1 cellular context compared by ENCODE assay signal in the genomic region with DNA sequence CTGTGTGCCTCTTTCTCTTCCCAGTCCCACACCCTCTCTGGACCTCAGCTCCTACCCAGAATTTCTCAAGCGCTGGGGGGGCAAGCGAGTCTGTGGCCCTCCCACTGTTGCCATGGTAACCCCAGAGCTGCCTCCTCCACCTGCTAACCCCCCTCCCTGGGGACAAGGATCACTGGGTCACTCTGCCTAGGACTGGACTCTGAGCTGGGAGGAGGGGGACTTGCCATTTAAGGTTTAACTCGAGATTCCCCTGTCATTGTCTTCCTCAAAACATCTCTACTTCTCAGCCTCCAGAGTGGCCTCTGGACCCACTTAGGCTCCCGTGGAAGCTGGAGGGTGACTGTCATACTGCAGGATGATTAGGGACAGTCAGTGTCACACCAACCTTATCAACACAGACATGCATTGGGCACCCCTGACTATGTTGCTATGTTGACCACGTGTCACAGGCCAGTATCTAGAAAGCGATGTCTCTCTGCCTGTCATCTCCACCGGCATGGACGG.
TF ChIP-seq lines count a peak whose summit lies in the region.

No MANE protein-coding gene starts in this region.

TF ChIP-seq in HepG2, 621 proteins besides CTCF, POLR2A, EP300 and RAD21 (continued from another document and continues in another):
- TF ChIP-seq, protein P1, sequence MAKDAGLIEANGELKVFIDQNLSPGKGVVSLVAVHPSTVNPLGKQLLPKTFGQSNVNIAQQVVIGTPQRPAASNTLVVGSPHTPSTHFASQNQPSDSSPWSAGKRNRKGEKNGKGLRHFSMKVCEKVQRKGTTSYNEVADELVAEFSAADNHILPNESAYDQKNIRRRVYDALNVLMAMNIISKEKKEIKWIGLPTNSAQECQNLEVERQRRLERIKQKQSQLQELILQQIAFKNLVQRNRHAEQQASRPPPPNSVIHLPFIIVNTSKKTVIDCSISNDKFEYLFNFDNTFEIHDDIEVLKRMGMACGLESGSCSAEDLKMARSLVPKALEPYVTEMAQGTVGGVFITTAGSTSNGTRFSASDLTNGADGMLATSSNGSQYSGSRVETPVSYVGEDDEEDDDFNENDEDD (CRISPR knock-in tag; IDR thresholded peaks at IDR 0.05; ENCODE audit: borderline replicate concordance): no peak
- TF ChIP-seq, protein P2, sequence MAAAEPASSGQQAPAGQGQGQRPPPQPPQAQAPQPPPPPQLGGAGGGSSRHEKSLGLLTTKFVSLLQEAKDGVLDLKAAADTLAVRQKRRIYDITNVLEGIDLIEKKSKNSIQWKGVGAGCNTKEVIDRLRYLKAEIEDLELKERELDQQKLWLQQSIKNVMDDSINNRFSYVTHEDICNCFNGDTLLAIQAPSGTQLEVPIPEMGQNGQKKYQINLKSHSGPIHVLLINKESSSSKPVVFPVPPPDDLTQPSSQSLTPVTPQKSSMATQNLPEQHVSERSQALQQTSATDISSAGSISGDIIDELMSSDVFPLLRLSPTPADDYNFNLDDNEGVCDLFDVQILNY (CRISPR knock-in tag; conservative IDR thresholded peaks at IDR 0.05): no peak
- TF ChIP-seq, protein P3, sequence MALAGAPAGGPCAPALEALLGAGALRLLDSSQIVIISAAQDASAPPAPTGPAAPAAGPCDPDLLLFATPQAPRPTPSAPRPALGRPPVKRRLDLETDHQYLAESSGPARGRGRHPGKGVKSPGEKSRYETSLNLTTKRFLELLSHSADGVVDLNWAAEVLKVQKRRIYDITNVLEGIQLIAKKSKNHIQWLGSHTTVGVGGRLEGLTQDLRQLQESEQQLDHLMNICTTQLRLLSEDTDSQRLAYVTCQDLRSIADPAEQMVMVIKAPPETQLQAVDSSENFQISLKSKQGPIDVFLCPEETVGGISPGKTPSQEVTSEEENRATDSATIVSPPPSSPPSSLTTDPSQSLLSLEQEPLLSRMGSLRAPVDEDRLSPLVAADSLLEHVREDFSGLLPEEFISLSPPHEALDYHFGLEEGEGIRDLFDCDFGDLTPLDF (CRISPR knock-in tag; IDR thresholded peaks at IDR 0.05): no peak
- TF ChIP-seq, protein P4, sequence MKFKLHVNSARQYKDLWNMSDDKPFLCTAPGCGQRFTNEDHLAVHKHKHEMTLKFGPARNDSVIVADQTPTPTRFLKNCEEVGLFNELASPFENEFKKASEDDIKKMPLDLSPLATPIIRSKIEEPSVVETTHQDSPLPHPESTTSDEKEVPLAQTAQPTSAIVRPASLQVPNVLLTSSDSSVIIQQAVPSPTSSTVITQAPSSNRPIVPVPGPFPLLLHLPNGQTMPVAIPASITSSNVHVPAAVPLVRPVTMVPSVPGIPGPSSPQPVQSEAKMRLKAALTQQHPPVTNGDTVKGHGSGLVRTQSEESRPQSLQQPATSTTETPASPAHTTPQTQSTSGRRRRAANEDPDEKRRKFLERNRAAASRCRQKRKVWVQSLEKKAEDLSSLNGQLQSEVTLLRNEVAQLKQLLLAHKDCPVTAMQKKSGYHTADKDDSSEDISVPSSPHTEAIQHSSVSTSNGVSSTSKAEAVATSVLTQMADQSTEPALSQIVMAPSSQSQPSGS (CRISPR knock-in tag; IDR thresholded peaks at IDR 0.05): peak; percentile 43; the same call in 1 of the 2 replicates
- TF ChIP-seq, protein P5, sequence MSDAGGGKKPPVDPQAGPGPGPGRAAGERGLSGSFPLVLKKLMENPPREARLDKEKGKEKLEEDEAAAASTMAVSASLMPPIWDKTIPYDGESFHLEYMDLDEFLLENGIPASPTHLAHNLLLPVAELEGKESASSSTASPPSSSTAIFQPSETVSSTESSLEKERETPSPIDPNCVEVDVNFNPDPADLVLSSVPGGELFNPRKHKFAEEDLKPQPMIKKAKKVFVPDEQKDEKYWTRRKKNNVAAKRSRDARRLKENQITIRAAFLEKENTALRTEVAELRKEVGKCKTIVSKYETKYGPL (CRISPR knock-in tag; IDR thresholded peaks at IDR 0.05): no peak
- TF ChIP-seq MED13 (CRISPR knock-in tag; IDR thresholded peaks at IDR 0.05) (no peak), ZNF790 (CRISPR knock-in tag; IDR thresholded peaks at IDR 0.05; ENCODE audit: borderline replicate concordance) (no peak), SRSF4 (IDR thresholded peaks at IDR 0.05; ENCODE audit: low read depth, low read length, poor library complexity, severe bottlenecking) (no peak), ZNF3 (CRISPR knock-in tag; IDR thresholded peaks at IDR 0.05) (no peak), SIX1 (CRISPR knock-in tag; IDR thresholded peaks at IDR 0.05; ENCODE audit: borderline replicate concordance) (no peak), ARNT (IDR thresholded peaks at IDR 0.05) (no peak), ZNF550 (CRISPR knock-in tag; IDR thresholded peaks at IDR 0.05; ENCODE audit: borderline replicate concordance) (no peak), CBX1 (IDR thresholded peaks at IDR 0.05; ENCODE audit: low read depth) (no peak), ZNF24 (IDR thresholded peaks at IDR 0.05) (no peak), BORCS8-MEF2B (CRISPR knock-in tag; IDR thresholded peaks at IDR 0.05) (no peak), ZNF143 (CRISPR knock-in tag; IDR thresholded peaks at IDR 0.05) (no peak), SSRP1 (CRISPR knock-in tag; IDR thresholded peaks at IDR 0.05) (no peak), ZNF160 (CRISPR knock-in tag; IDR thresholded peaks at IDR 0.05) (no peak), EEA1 (CRISPR knock-in tag; IDR thresholded peaks at IDR 0.05; ENCODE audit: borderline replicate concordance) (no peak), ONECUT2 (CRISPR knock-in tag; IDR thresholded peaks at IDR 0.05) (no peak), ZC3H13 (CRISPR knock-in tag; IDR thresholded peaks at IDR 0.05) (no peak), HNRNPK (IDR thresholded peaks at IDR 0.05; ENCODE audit: low read depth, low read length, poor library complexity, severe bottlenecking) (no peak), JUNB (CRISPR knock-in tag; IDR thresholded peaks at IDR 0.05; ENCODE audit: borderline replicate concordance) (no peak), ATM (IDR thresholded peaks at IDR 0.05; ENCODE audit: borderline replicate concordance) (no peak), HNRNPUL1 (IDR thresholded peaks at IDR 0.05; ENCODE audit: low read depth, low read length) (no peak), ZNF431 (CRISPR knock-in tag; IDR thresholded peaks at IDR 0.05; ENCODE audit: borderline replicate concordance, low read depth) (no peak), SIN3B (IDR thresholded peaks at IDR 0.05; ENCODE audit: low read length) (no peak), TCF7L2 (IDR thresholded peaks at IDR 0.05; ENCODE audit: low read depth, low read length) (no peak), ZKSCAN8 (CRISPR knock-in tag; IDR thresholded peaks at IDR 0.05; ENCODE audit: borderline replicate concordance) (no peak)
- TF ChIP-seq, protein P6, sequence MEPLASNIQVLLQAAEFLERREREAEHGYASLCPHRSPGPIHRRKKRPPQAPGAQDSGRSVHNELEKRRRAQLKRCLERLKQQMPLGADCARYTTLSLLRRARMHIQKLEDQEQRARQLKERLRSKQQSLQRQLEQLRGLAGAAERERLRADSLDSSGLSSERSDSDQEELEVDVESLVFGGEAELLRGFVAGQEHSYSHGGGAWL (CRISPR knock-in tag; IDR thresholded peaks at IDR 0.05): no peak
- TF ChIP-seq, protein P7, sequence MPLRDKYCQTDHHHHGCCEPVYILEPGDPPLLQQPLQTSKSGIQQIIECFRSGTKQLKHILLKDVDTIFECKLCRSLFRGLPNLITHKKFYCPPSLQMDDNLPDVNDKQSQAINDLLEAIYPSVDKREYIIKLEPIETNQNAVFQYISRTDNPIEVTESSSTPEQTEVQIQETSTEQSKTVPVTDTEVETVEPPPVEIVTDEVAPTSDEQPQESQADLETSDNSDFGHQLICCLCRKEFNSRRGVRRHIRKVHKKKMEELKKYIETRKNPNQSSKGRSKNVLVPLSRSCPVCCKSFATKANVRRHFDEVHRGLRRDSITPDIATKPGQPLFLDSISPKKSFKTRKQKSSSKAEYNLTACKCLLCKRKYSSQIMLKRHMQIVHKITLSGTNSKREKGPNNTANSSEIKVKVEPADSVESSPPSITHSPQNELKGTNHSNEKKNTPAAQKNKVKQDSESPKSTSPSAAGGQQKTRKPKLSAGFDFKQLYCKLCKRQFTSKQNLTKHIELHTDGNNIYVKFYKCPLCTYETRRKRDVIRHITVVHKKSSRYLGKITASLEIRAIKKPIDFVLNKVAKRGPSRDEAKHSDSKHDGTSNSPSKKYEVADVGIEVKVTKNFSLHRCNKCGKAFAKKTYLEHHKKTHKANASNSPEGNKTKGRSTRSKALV (CRISPR knock-in tag; IDR thresholded peaks at IDR 0.05): no peak
- TF ChIP-seq, protein P8, sequence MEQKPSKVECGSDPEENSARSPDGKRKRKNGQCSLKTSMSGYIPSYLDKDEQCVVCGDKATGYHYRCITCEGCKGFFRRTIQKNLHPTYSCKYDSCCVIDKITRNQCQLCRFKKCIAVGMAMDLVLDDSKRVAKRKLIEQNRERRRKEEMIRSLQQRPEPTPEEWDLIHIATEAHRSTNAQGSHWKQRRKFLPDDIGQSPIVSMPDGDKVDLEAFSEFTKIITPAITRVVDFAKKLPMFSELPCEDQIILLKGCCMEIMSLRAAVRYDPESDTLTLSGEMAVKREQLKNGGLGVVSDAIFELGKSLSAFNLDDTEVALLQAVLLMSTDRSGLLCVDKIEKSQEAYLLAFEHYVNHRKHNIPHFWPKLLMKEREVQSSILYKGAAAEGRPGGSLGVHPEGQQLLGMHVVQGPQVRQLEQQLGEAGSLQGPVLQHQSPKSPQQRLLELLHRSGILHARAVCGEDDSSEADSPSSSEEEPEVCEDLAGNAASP (CRISPR knock-in tag; IDR thresholded peaks at IDR 0.05; ENCODE audit: borderline replicate concordance): peak; percentile 60; the same call in 1 of the 2 replicates
- TF ChIP-seq, protein P9, sequence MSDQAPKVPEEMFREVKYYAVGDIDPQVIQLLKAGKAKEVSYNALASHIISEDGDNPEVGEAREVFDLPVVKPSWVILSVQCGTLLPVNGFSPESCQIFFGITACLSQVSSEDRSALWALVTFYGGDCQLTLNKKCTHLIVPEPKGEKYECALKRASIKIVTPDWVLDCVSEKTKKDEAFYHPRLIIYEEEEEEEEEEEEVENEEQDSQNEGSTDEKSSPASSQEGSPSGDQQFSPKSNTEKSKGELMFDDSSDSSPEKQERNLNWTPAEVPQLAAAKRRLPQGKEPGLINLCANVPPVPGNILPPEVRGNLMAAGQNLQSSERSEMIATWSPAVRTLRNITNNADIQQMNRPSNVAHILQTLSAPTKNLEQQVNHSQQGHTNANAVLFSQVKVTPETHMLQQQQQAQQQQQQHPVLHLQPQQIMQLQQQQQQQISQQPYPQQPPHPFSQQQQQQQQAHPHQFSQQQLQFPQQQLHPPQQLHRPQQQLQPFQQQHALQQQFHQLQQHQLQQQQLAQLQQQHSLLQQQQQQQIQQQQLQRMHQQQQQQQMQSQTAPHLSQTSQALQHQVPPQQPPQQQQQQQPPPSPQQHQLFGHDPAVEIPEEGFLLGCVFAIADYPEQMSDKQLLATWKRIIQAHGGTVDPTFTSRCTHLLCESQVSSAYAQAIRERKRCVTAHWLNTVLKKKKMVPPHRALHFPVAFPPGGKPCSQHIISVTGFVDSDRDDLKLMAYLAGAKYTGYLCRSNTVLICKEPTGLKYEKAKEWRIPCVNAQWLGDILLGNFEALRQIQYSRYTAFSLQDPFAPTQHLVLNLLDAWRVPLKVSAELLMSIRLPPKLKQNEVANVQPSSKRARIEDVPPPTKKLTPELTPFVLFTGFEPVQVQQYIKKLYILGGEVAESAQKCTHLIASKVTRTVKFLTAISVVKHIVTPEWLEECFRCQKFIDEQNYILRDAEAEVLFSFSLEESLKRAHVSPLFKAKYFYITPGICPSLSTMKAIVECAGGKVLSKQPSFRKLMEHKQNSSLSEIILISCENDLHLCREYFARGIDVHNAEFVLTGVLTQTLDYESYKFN (CRISPR knock-in tag; conservative IDR thresholded peaks at IDR 0.05): peak; percentile 97
- TF ChIP-seq, protein P10, sequence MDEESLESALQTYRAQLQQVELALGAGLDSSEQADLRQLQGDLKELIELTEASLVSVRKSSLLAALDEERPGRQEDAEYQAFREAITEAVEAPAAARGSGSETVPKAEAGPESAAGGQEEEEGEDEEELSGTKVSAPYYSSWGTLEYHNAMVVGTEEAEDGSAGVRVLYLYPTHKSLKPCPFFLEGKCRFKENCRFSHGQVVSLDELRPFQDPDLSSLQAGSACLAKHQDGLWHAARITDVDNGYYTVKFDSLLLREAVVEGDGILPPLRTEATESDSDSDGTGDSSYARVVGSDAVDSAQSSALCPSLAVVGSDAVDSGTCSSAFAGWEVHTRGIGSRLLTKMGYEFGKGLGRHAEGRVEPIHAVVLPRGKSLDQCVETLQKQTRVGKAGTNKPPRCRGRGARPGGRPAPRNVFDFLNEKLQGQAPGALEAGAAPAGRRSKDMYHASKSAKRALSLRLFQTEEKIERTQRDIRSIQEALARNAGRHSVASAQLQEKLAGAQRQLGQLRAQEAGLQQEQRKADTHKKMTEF (CRISPR knock-in tag; IDR thresholded peaks at IDR 0.05): no peak
- TF ChIP-seq, protein P11, sequence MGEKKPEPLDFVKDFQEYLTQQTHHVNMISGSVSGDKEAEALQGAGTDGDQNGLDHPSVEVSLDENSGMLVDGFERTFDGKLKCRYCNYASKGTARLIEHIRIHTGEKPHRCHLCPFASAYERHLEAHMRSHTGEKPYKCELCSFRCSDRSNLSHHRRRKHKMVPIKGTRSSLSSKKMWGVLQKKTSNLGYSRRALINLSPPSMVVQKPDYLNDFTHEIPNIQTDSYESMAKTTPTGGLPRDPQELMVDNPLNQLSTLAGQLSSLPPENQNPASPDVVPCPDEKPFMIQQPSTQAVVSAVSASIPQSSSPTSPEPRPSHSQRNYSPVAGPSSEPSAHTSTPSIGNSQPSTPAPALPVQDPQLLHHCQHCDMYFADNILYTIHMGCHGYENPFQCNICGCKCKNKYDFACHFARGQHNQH (CRISPR knock-in tag; IDR thresholded peaks at IDR 0.05): 0 out of 2 replicates have a peak, but pooled peaks have one; percentile 35
- TF ChIP-seq, protein P12, sequence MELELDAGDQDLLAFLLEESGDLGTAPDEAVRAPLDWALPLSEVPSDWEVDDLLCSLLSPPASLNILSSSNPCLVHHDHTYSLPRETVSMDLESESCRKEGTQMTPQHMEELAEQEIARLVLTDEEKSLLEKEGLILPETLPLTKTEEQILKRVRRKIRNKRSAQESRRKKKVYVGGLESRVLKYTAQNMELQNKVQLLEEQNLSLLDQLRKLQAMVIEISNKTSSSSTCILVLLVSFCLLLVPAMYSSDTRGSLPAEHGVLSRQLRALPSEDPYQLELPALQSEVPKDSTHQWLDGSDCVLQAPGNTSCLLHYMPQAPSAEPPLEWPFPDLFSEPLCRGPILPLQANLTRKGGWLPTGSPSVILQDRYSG (CRISPR knock-in tag; IDR thresholded peaks at IDR 0.05): no peak
- TF ChIP-seq, protein P13, sequence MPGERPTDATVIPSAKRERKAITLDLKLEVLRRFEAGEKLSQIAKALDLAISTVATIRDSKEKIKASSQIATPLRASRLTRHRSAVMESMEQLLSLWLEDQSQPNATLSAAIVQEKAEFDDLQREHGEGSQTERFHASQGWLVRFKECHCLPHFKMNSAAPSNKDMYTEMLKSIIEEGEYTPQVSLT (CRISPR knock-in tag; IDR thresholded peaks at IDR 0.05; ENCODE audit: borderline replicate concordance, low read depth): no peak
